Comparison of ENCODE assay signal across 7 cellular contexts in genomic region chr2:99488999-99489757, GRCh38. TPM values are rescaled to one million over a fixed set of nuclear protein-coding genes. Genes with fewer than 3 reads are reported as not detected.
DNase-seq lines count a peak whose midpoint lies in the region; ATAC-seq lines count a peak whose summit lies in the region.

No MANE protein-coding gene starts in this region.

- ATAC-seq in GM18502 (IDR thresholded peaks at IDR 0.05; ENCODE audit: poor library complexity, unreplicated experiment) (peak; percentile 36), HG02571 (IDR thresholded peaks at IDR 0.05; ENCODE audit: unreplicated experiment) (peak; percentile 31)

- DNase-seq in NCI-H1105 (lab: John Stamatoyannopoulos, UW) = peak; percentile 27
- DNase-seq in activated CD4-positive, alpha-beta T cell treated with anti-CD3 and anti-CD28 coated beads, Interleukin-2, amount 50 U/mL, for 4 hours = peak; percentile 21 to 32
- peak; percentile 42 for DNase-seq in effector CD8-positive, alpha-beta T cell (lab: John Stamatoyannopoulos, UW)
- peak; percentile 65 to 72 for DNase-seq in lung microvascular endothelial cell (ENCODE audit: low read depth in 2 of 2)
- DNase-seq in stimulated activated CD8-positive, alpha-beta memory T cell treated with anti-CD3 and anti-CD28 coated beads, Interleukin-15, amount 100 ng/mL, for 1 hour (ENCODE audit: low read depth) = peak; percentile 1

RNA-seq across cellular contexts. Expression of gene REV1, which starts 0.6 kb away (rescaled TPM):
- total RNA-seq in lung microvascular endothelial cell = 20.7 and 33.3 TPM in 2 replicates

Comparison
In these comparisons a context has a peak if more than half of its experiments do, and no peak if none do; other contexts are left out.
1. Peak in every context shown above with its lines: DNase-seq and ATAC-seq.
2. DNase-seq: peak in every context shown above with its lines; median percentile 68 in lung microvascular endothelial cell; 42 in effector CD8-positive, alpha-beta T cell; 27 in NCI-H1105; 26 in activated CD4-positive, alpha-beta T cell treated with anti-CD3 and anti-CD28 coated beads, Interleukin-2, amount 50 U/mL, for 4 hours; 1 in stimulated activated CD8-positive, alpha-beta memory T cell treated with anti-CD3 and anti-CD28 coated beads, Interleukin-15, amount 100 ng/mL, for 1 hour.